12 cellular contexts compared by ENCODE assay signal in genomic region chr5:140321796-140322195, GRCh38. TPM values are rescaled to one million over a fixed set of nuclear protein-coding genes. Genes with fewer than 3 reads are reported as not detected.
A peak's percentile ranks its signal among the peaks of the same experiment; 100 is the strongest.
DNase-seq lines count a peak whose midpoint lies in the region; ATAC-seq and TF ChIP-seq lines count a peak whose summit lies in the region.
"Had no signal": no experiment of that assay in that cellular context is flagged by ENCODE, and none has a peak within 500 bp of the region (broad histone marks: within the 10 kb centered on the region; RNA-seq: fewer than 3 reads in every experiment).

No MANE protein-coding gene starts in this region.

- H3K79me2 ChIP-seq in PC-3 (ENCODE audit: low read length): no peaks in the 10 kb centered on the region

- H3K36me3 Mint-ChIP-seq in activated CD4-positive, alpha-beta memory T cell treated with anti-CD3 and anti-CD28 coated beads for 36 hours: no peaks in the 10 kb centered on the region
- H3K36me3 Mint-ChIP-seq: mesothelial cell of epicardium had no signal

- no peaks in the 10 kb centered on the region for H3K9me3 Mint-ChIP-seq in activated CD4-positive, alpha-beta memory T cell treated with anti-CD3 and anti-CD28 coated beads for 36 hours

- no peak overlapping the region for H3K27ac Mint-ChIP-seq in activated CD4-positive, alpha-beta memory T cell treated with anti-CD3 and anti-CD28 coated beads for 36 hours
- H3K27ac Mint-ChIP-seq: mesothelial cell of epicardium had no signal

- H3K9ac ChIP-seq in PC-3 (ENCODE audit: low read length) (no peak overlapping the region), skeletal muscle tissue (ENCODE audit: low read depth in 1 of 3, low read length in 3 of 3) (peak overlapping the region in 1 of 3 donors; percentile 40)

- H3K4me3 ChIP-seq in PC-3 (ENCODE audit: low read length): no peak overlapping the region
- H3K4me3 ChIP-seq in skeletal muscle tissue (ENCODE audit: low read length in 3 of 3): no peak overlapping the region
- H3K4me3 ChIP-seq: thoracic aorta had no signal

- no peaks in the 10 kb centered on the region for H3F3A ChIP-seq in PC-3 (ENCODE audit: low read length, unreplicated experiment)

- H3K9me3 ChIP-seq in PC-3 (ENCODE audit: low read length) (no peaks in the 10 kb centered on the region), skeletal muscle tissue (ENCODE audit: control insufficient read depth in 3 of 3, low read length in 3 of 3) (no peaks in the 10 kb centered on the region)
- H3K9me3 ChIP-seq: thoracic aorta had no signal

- H2AFZ ChIP-seq in PC-3 (ENCODE audit: low read length): no peak overlapping the region

- H3K27me3 Mint-ChIP-seq in activated CD4-positive, alpha-beta memory T cell treated with anti-CD3 and anti-CD28 coated beads for 36 hours: no peaks in the 10 kb centered on the region

- H3K36me3 ChIP-seq in PC-3 (ENCODE audit: low read depth, low read length) (no peaks in the 10 kb centered on the region), skeletal muscle tissue (ENCODE audit: control insufficient read depth in 3 of 3, insufficient read depth in 3 of 3, low read length in 3 of 3) (no peaks in the 10 kb centered on the region)
- H3K36me3 ChIP-seq: thoracic aorta had no signal

- ATAC-seq in GM18909 (IDR thresholded peaks at IDR 0.05; ENCODE audit: poor library complexity, unreplicated experiment) (peak; percentile 79), PC-3 (no peak), left cardiac atrium (peak; percentile 42 to 69), GM19324 (IDR thresholded peaks at IDR 0.05; ENCODE audit: low FRiP score, unreplicated experiment) (no peak)
- ATAC-seq: HCT116 had no signal

- CTCF ChIA-PET in PC-3 (lab: Charles Lee): no interaction called here
- CTCF ChIA-PET in activated CD4-positive, alpha-beta memory T cell treated with anti-CD3 and anti-CD28 coated beads for 36 hours (lab: Charles Lee): interaction anchor here (1.4 kb wide), 1 partner anchor 25 kb away, joined by 4 read pairs; the partner anchor contains the start of gene HBEGF

- H3K4me1 Mint-ChIP-seq in activated CD4-positive, alpha-beta memory T cell treated with anti-CD3 and anti-CD28 coated beads for 36 hours (ENCODE audit: low read depth): peaks cover 5% of the 10 kb centered on the region

- intact Hi-C loops in PC-3 (cut with micrococcal nuclease) (no loop called here), left cardiac atrium (cut with DNase I) (no loop called here)
- intact Hi-C loops in activated CD4-positive, alpha-beta memory T cell treated with anti-CD3 and anti-CD28 coated beads for 36 hours (cut with micrococcal nuclease): no loop called here

- no peak overlapping the region for H3K4me2 ChIP-seq in PC-3 (ENCODE audit: low read length)

- peaks cover 53% of the 10 kb centered on the region for H3K4me1 ChIP-seq in PC-3 (ENCODE audit: insufficient read depth, low read length)
- peaks cover 28 to 34% (median 29%) of the 10 kb centered on the region in 3 donors for H3K4me1 ChIP-seq in skeletal muscle tissue (ENCODE audit: control insufficient read depth in 3 of 3, insufficient read depth in 3 of 3, low read length in 3 of 3)

- DNase-seq in PC-3 (no peak), left cardiac atrium (peak; percentile 51), HUDEP-2 (lab: John Stamatoyannopoulos, UW; ENCODE audit: unreplicated experiment in 76 of 76) (no peak)
- DNase-seq in activated CD4-positive, alpha-beta memory T cell treated with anti-CD3 and anti-CD28 coated beads for 36 hours: no peak
- DNase-seq in stimulated activated CD4-positive, alpha-beta T cell treated with anti-CD3 and anti-CD28 coated beads, Interleukin-4, amount 100 ng/mL, for 1 hour: no peak

- POLR2A ChIA-PET in PC-3 (lab: Charles Lee; ENCODE audit: unreplicated experiment): interaction anchor here (2.0 kb wide), 1 partner anchor 24 kb away, joined by 9 read pairs; the partner anchor contains the start of gene HBEGF
- POLR2A ChIA-PET in activated CD4-positive, alpha-beta memory T cell treated with anti-CD3 and anti-CD28 coated beads for 36 hours (lab: Charles Lee): no interaction called here

- H3K27ac ChIP-seq in PC-3 (ENCODE audit: low read length) (peak overlapping the region; percentile 98), skeletal muscle tissue (ENCODE audit: low read depth, low read length) (peak overlapping the region; percentile 17)

- no peaks in the 10 kb centered on the region for H4K20me1 ChIP-seq in PC-3 (ENCODE audit: low read length)

- H3K27me3 ChIP-seq in PC-3 (ENCODE audit: low read length) (no peaks in the 10 kb centered on the region), skeletal muscle tissue (ENCODE audit: control insufficient read depth in 3 of 3, insufficient read depth in 3 of 3, low read length in 3 of 3) (no peaks in the 10 kb centered on the region)

- no peak for TF ChIP-seq CTCF in PC-3 (conservative IDR thresholded peaks at IDR 0.05; ENCODE audit: low read depth, low read length)

- no peaks in the 10 kb centered on the region for H3K9me2 ChIP-seq in PC-3 (replicated peaks; ENCODE audit: low read length)

- H3K4me3 Mint-ChIP-seq in activated CD4-positive, alpha-beta memory T cell treated with anti-CD3 and anti-CD28 coated beads for 36 hours: no peak overlapping the region
- H3K4me3 Mint-ChIP-seq: mesothelial cell of epicardium had no signal

- BruUV-seq in PC-3 (replicated peaks; lab: Mats Ljungman, UMichigan): no TSS peak

RNA-seq across cellular contexts. Expression of gene PFDN1, which starts 18.9 kb away (rescaled TPM):
- total RNA-seq in PC-3 (2014; rRNA removed) (91.9 and 125 TPM in 2 replicates), left cardiac atrium (10 to 100 TPM; 49.1 to 54.7 TPM), skeletal muscle tissue (34.4 TPM)
- total RNA-seq in activated CD4-positive, alpha-beta memory T cell treated with anti-CD3 and anti-CD28 coated beads for 36 hours: 10 to 100 TPM; 50.1 to 54.6 TPM

RNA-seq across cellular contexts. Expression of gene HBEGF, which starts 24.6 kb away (rescaled TPM):
- total RNA-seq in PC-3 (2014; rRNA removed): 82.6 and 85.9 TPM in 2 replicates
- total RNA-seq in left cardiac atrium: 10 to 100 TPM; 12.9 to 18.3 TPM
- total RNA-seq in skeletal muscle tissue: 11.0 TPM
- 10 to 100 TPM; 21.5 to 23.5 TPM for total RNA-seq in activated CD4-positive, alpha-beta memory T cell treated with anti-CD3 and anti-CD28 coated beads for 36 hours

RNA-seq across cellular contexts. Expression of gene SLC4A9, which starts 38.2 kb away (rescaled TPM):
- total RNA-seq in PC-3 (2014; rRNA removed) (0.29 TPM in 1 of 2 replicates, not detected in the other), left cardiac atrium (under 1 TPM; 0.09 to 0.21 TPM), skeletal muscle tissue (not detected)
- total RNA-seq in activated CD4-positive, alpha-beta memory T cell treated with anti-CD3 and anti-CD28 coated beads for 36 hours: under 1 TPM in 1 of 2 experiments, not detected in 1; 0.26 TPM
- total RNA-seq: activated CD8-positive, alpha-beta memory T cell treated with anti-CD3 and anti-CD28 coated beads for 36 hours; thoracic aorta had no signal

Comparison
In these comparisons a context has a peak if more than half of its experiments do, and no peak if none do; other contexts are left out.
1. ATAC-seq: peak in GM18909 (single experiment) and left cardiac atrium (2 of 2); none in PC-3 (single experiment) and GM19324 (single experiment).